Comparison of ENCODE assay signal across 18 cellular contexts in genomic region chr1:247337961-247338360, GRCh38. TPM values are rescaled to one million over a fixed set of nuclear protein-coding genes. Genes with fewer than 3 reads are reported as not detected.
DNase-seq lines count a peak whose midpoint lies in the region; ATAC-seq, FAIRE-seq and TF ChIP-seq lines count a peak whose summit lies in the region.
"Had no signal": no experiment of that assay in that cellular context is flagged by ENCODE, and none has a peak within 500 bp of the region (broad histone marks: within the 10 kb centered on the region; RNA-seq: fewer than 3 reads in every experiment).

No MANE protein-coding gene starts in this region.

- H4K91ac ChIP-seq in H1 (replicated peaks; ENCODE audit: insufficient read length, low read length): no peak overlapping the region

- H3F3A ChIP-seq in PC-3 (ENCODE audit: low read length, unreplicated experiment): no peaks in the 10 kb centered on the region

- WGBS in H1 (ENCODE audit: extremely low coverage in 1 of 2, insufficient coverage in 1 of 2, insufficient read length in 1 of 2, insufficient replicate concordance in 2 of 2, low coverage in 1 of 2, low lambda C conversion rate in 2 of 2, missing lambda C conversion rate in 1 of 2), 2 experiments: 93% methylated on average over 11 of the region's 11 CpGs; no CpG with 5 or more reads in 1 of the 2 experiments

- H4K20me1 ChIP-seq in BLaER1 treated with 17β-estradiol and CSF1 and Interleukin-3, amounts not matched to agents 10 nM and 100 nM: peaks cover 0 to 58% (median 21%) of the 10 kb centered on the region in 11 experiments; a peak in 12 of 22 replicates
- H4K20me1 ChIP-seq in PC-3 (ENCODE audit: low read length) (no peaks in the 10 kb centered on the region), H1 (replicated peaks in 1 of 2; ENCODE audit: control insufficient read depth in 1 of 2, insufficient read depth in 2 of 2, low read length in 2 of 2) (peaks cover 19 to 46% of the 10 kb centered on the region in 2 experiments)

- TF ChIP-seq RAD21 in H1 (IDR thresholded peaks at IDR 0.05 in 1 of 2, conservative IDR thresholded peaks at IDR 0.05 in 1 of 2; ENCODE audit: low read depth in 2 of 2, low read length in 2 of 2): no peak

- no peaks in the 10 kb centered on the region for H3K23me2 ChIP-seq in H1 (ENCODE audit: low read depth, low read length)

- no peak overlapping the region for H3K23ac ChIP-seq in H1 (ENCODE audit: insufficient read length)

- CTCF ChIA-PET in PC-3 (lab: Charles Lee): no interaction called here
- CTCF ChIA-PET in H1 (lab: Charles Lee; ENCODE audit: partially characterized antibody): no interaction called here

- ATAC-seq in PC-3 (no peak), HG02870 (IDR thresholded peaks at IDR 0.05; ENCODE audit: unreplicated experiment) (no peak)
- ATAC-seq: GM12878 had no signal

- FAIRE-seq in H1 (lab: Jason Lieb, UNC) (no peak), kidney (lab: Jason Lieb, UNC) (no peak)
- FAIRE-seq: GM12878 had no signal

- H3K9me2 ChIP-seq in PC-3 (replicated peaks; ENCODE audit: low read length): no peaks in the 10 kb centered on the region

- DNase-seq in PC-3: no peak
- no peak for DNase-seq in H1 (ENCODE audit: low read depth in 1 of 2, low spot score in 2 of 2)
- no peak for DNase-seq in neural crest cell (ENCODE audit: low read depth, low spot score)
- DNase-seq in NCI-H1048 (lab: John Stamatoyannopoulos, UW): no peak
- DNase-seq in AG08396 (ENCODE audit: low spot score): no peak
- no peak for DNase-seq in kidney
- DNase-seq: ACHN; CD4-positive, alpha-beta memory T cell; DND-41; GDM1; NCI-H2081; NCI-H510A treated with DMSO at 0.1 percent for 48 hours had no signal

- H2BK12ac ChIP-seq in H1 (ENCODE audit: low read depth, low read length): no peak overlapping the region

- peaks cover 31% of the 10 kb centered on the region for H3K36me3 Mint-ChIP-seq in neural crest cell (ENCODE audit: low read depth)
- H3K36me3 Mint-ChIP-seq: CD4-positive, alpha-beta memory T cell had no signal

- H3K79me1 ChIP-seq in H1 (ENCODE audit: low read depth, low read length): peaks cover 17% of the 10 kb centered on the region; the same call in 1 of the 2 replicates

- H3K4me3 ChIP-seq in BLaER1 treated with 17β-estradiol and CSF1 and Interleukin-3, amounts not matched to agents 10 nM and 100 nM: no peak overlapping the region
- H3K4me3 ChIP-seq in PC-3 (ENCODE audit: low read length) (no peak overlapping the region), H1 (ENCODE audit: extremely low read depth in 1 of 4, insufficient read depth in 2 of 4, low read depth in 3 of 4, low read length in 4 of 4) (no peak overlapping the region), kidney (ENCODE audit: low read length in 2 of 2) (no peak overlapping the region)
- H3K4me3 ChIP-seq: GM12878, GM23248, K562 had no signal

- peaks cover 23 to 54% (median 30%) of the 10 kb centered on the region in 11 experiments for H3K36me3 ChIP-seq in BLaER1 treated with 17β-estradiol and CSF1 and Interleukin-3, amounts not matched to agents 10 nM and 100 nM
- peaks cover 15% of the 10 kb centered on the region; the same call in 1 of the 2 replicates for H3K36me3 ChIP-seq in PC-3 (ENCODE audit: low read depth, low read length)
- peaks cover 4 to 13% (median 7%) of the 10 kb centered on the region in 4 experiments; a peak in 7 of 8 replicates for H3K36me3 ChIP-seq in H1 (ENCODE audit: control insufficient read depth in 2 of 4, insufficient read depth in 4 of 4, low read length in 3 of 4)
- H3K36me3 ChIP-seq in kidney (ENCODE audit: control insufficient read depth in 1 of 2, insufficient read depth in 2 of 2, low read length in 2 of 2): peaks cover 0 to 2% of the 10 kb centered on the region in 2 donors

- no peak overlapping the region for H3K56ac ChIP-seq in H1 (replicated peaks; ENCODE audit: insufficient read length, low read depth, low read length)

- no peak overlapping the region for H2BK120ac ChIP-seq in H1 (replicated peaks; ENCODE audit: low read depth, low read length)

- H3K18ac ChIP-seq in H1 (ENCODE audit: extremely low read depth, low read length): no peak overlapping the region

- no peaks in the 10 kb centered on the region for H3K9me3 ChIP-seq in BLaER1 treated with 17β-estradiol and CSF1 and Interleukin-3, amounts not matched to agents 10 nM and 100 nM (replicated peaks in 1 of 11)
- H3K9me3 ChIP-seq in PC-3 (ENCODE audit: low read length): no peaks in the 10 kb centered on the region
- H3K9me3 ChIP-seq in H1 (ENCODE audit: insufficient read depth in 2 of 2, low read depth in 1 of 2, low read length in 1 of 2): no peaks in the 10 kb centered on the region
- H3K9me3 ChIP-seq in kidney (ENCODE audit: control insufficient read depth in 1 of 2, low read length in 2 of 2): no peaks in the 10 kb centered on the region

- H3K27ac Mint-ChIP-seq in neural crest cell (ENCODE audit: unreplicated experiment): peak overlapping the region; percentile 69
- H3K27ac Mint-ChIP-seq: B cell; CD4-positive, alpha-beta memory T cell had no signal

- no peak overlapping the region for H2AK5ac ChIP-seq in H1 (ENCODE audit: low read depth, low read length)

- intact Hi-C loops in PC-3 (cut with micrococcal nuclease): no loop called here
- intact Hi-C loops in kidney (cut with DNase I): no loop called here

- no peaks in the 10 kb centered on the region for H3K27me3 Mint-ChIP-seq in neural crest cell (ENCODE audit: low read depth)
- H3K27me3 Mint-ChIP-seq: B cell; CD4-positive, alpha-beta memory T cell had no signal

- H2AFZ ChIP-seq in PC-3 (ENCODE audit: low read length): no peak overlapping the region
- H2AFZ ChIP-seq in H1 (ENCODE audit: low read length): no peak overlapping the region
- H2AFZ ChIP-seq: GM23248 had no signal

- peaks cover 41 to 58% (median 51%) of the 10 kb centered on the region in 10 experiments for H3K4me1 ChIP-seq in BLaER1 treated with 17β-estradiol and CSF1 and Interleukin-3, amounts not matched to agents 10 nM and 100 nM
- peaks cover 64% of the 10 kb centered on the region for H3K4me1 ChIP-seq in PC-3 (ENCODE audit: insufficient read depth, low read length)
- peaks cover 15 to 38% (median 23%) of the 10 kb centered on the region in 4 experiments for H3K4me1 ChIP-seq in H1 (replicated peaks in 1 of 4; ENCODE audit: control insufficient read depth in 3 of 4, insufficient read depth in 4 of 4, low read length in 3 of 4)
- H3K4me1 ChIP-seq in kidney (ENCODE audit: control insufficient read depth in 1 of 2, insufficient read depth in 1 of 2, low read depth in 1 of 2, low read length in 2 of 2): no peaks in the 10 kb centered on the region

- H3K4me2 ChIP-seq in BLaER1 treated with 17β-estradiol and CSF1 and Interleukin-3, amounts not matched to agents 10 nM and 100 nM: peak overlapping the region in 8 of 11 experiments; percentile 4 to 47 (median 23); a peak in 9 of 22 replicates
- H3K4me2 ChIP-seq in PC-3 (ENCODE audit: low read length) (peak overlapping the region; percentile 34; the same call in 1 of the 2 replicates), H1 (ENCODE audit: insufficient read depth in 1 of 2, low read depth in 2 of 2, low read length in 2 of 2) (no peak overlapping the region)

- no peak overlapping the region for H3K9ac ChIP-seq in BLaER1 treated with 17β-estradiol and CSF1 and Interleukin-3, amounts not matched to agents 10 nM and 100 nM
- H3K9ac ChIP-seq in PC-3 (ENCODE audit: low read length): no peak overlapping the region
- no peak overlapping the region for H3K9ac ChIP-seq in H1 (replicated peaks in 1 of 4; ENCODE audit: extremely low read depth in 1 of 4, low read depth in 3 of 4, low read length in 3 of 4)
- H3K9ac ChIP-seq in kidney (ENCODE audit: low read length in 2 of 2): no peak overlapping the region
- H3K9ac ChIP-seq: GM23248 had no signal

- no TSS peak for BruUV-seq in PC-3 (replicated peaks; lab: Mats Ljungman, UMichigan)

- H3K9me3 Mint-ChIP-seq in neural crest cell: no peaks in the 10 kb centered on the region
- H3K9me3 Mint-ChIP-seq: CD4-positive, alpha-beta memory T cell had no signal

- TF ChIP-seq CTCF in PC-3 (conservative IDR thresholded peaks at IDR 0.05; ENCODE audit: low read depth, low read length) (no peak), H1 (IDR thresholded peaks at IDR 0.05; ENCODE audit: control extremely low read depth in 1 of 3, insufficient read depth in 1 of 3, low read depth in 1 of 3, low read length in 3 of 3) (no peak), neural crest cell (conservative IDR thresholded peaks at IDR 0.05) (no peak), kidney (IDR thresholded peaks at IDR 0.05; ENCODE audit: borderline replicate concordance, extremely low read depth, insufficient read depth) (no peak)

- no peak overlapping the region for H3K4ac ChIP-seq in H1 (replicated peaks; ENCODE audit: insufficient read length, low read depth, low read length)

- no peak overlapping the region for H2BK15ac ChIP-seq in H1 (ENCODE audit: low read length)

- no peak for TF ChIP-seq POLR2A in H1 (IDR thresholded peaks at IDR 0.05; ENCODE audit: control extremely low read depth in 1 of 2, low read depth in 2 of 2, low read length in 2 of 2)

- H3K79me2 ChIP-seq in PC-3 (ENCODE audit: low read length) (peaks cover 72% of the 10 kb centered on the region), H1 (ENCODE audit: control insufficient read depth in 1 of 2, insufficient read depth in 2 of 2, low read length in 2 of 2) (peaks cover 7 to 68% of the 10 kb centered on the region in 2 experiments)

- TF ChIP-seq EP300 in H1 (IDR thresholded peaks at IDR 0.05; ENCODE audit: borderline replicate concordance in 1 of 2, low read depth in 2 of 2, low read length in 2 of 2): no peak

- H3K27ac ChIP-seq in BLaER1 treated with 17β-estradiol and CSF1 and Interleukin-3, amounts not matched to agents 10 nM and 100 nM: no peak overlapping the region
- H3K27ac ChIP-seq in PC-3 (ENCODE audit: low read length): no peak overlapping the region
- H3K27ac ChIP-seq in H1 (ENCODE audit: low read depth, low read length): peak overlapping the region; percentile 34; the same call in 1 of the 2 replicates
- no peak overlapping the region for H3K27ac ChIP-seq in kidney (ENCODE audit: low read depth in 2 of 2, low read length in 2 of 2)

- H4K5ac ChIP-seq in H1 (ENCODE audit: insufficient read length, low read depth, low read length): no peak overlapping the region

- H3K14ac ChIP-seq in H1 (ENCODE audit: insufficient read length): no peak overlapping the region

- no peak overlapping the region for H4K8ac ChIP-seq in H1 (ENCODE audit: extremely low read depth, insufficient read depth, low read length)

- no peaks in the 10 kb centered on the region for H3K27me3 ChIP-seq in BLaER1 treated with 17β-estradiol and CSF1 and Interleukin-3, amounts not matched to agents 10 nM and 100 nM
- no peaks in the 10 kb centered on the region for H3K27me3 ChIP-seq in PC-3 (ENCODE audit: low read length)
- H3K27me3 ChIP-seq in H1 (replicated peaks in 1 of 4; ENCODE audit: control insufficient read depth in 3 of 4, extremely low read depth in 1 of 4, insufficient read depth in 3 of 4, low read length in 3 of 4): no peaks in the 10 kb centered on the region

- POLR2A ChIA-PET in PC-3 (lab: Charles Lee; ENCODE audit: unreplicated experiment) (no interaction called here), H1 (lab: Charles Lee; ENCODE audit: partially characterized antibody) (no interaction called here)

- peak overlapping the region; percentile 32 for H3K4me3 Mint-ChIP-seq in neural crest cell
- H3K4me3 Mint-ChIP-seq: B cell; CD4-positive, alpha-beta memory T cell had no signal

- no peak overlapping the region; the same call in 1 of the 2 replicates for H2BK5ac ChIP-seq in H1 (ENCODE audit: low read depth, low read length)

- H3K4me1 Mint-ChIP-seq in neural crest cell: peaks cover 59% of the 10 kb centered on the region

- no peak overlapping the region for H2BK20ac ChIP-seq in H1 (ENCODE audit: low read length)

RNA-seq across cellular contexts. Expression of gene ZNF496, which starts 6.3 kb away (rescaled TPM):
- total RNA-seq in PC-3 (2014; rRNA removed): 79.4 and 103 TPM in 2 replicates
- total RNA-seq in H1 (2021; fragmentation: NEBNext Ultra II Directional; extraction: Animal tissue kit (Norgen Biotek cat#: 25700)): 64.2 and 71.4 TPM in 2 replicates
- polyA plus RNA-seq in H1 (2011; rRNA removed): 27.9 and 37.9 TPM in 2 replicates
- polyA plus RNA-seq in H1 (2011; cell fraction: cytosol; rRNA removed): 42.8 TPM
- 51.4 TPM for polyA plus RNA-seq in H1 (2011; cell fraction: nucleus; rRNA removed)
- polyA plus RNA-seq in H1 (2012, experiment 1 of 2): 31.0 to 41.1 TPM (median 37.4 TPM) in 4 replicates
- 31.9 TPM for polyA plus RNA-seq in H1 (2012, experiment 2 of 2)
- 25.3 TPM for polyA plus RNA-seq in H1 (2013, experiment 1 of 2)
- polyA plus RNA-seq in H1 (2013, experiment 2 of 2): 25.6 TPM
- polyA minus RNA-seq in H1 (2011; rRNA and poly(A)+ RNA removed): 67.6 and 73.6 TPM in 2 replicates
- 49.5 TPM for polyA minus RNA-seq in H1 (2011; cell fraction: cytosol; rRNA and poly(A)+ RNA removed)
- polyA minus RNA-seq in H1 (2011; cell fraction: nucleus; rRNA and poly(A)+ RNA removed): 46.4 TPM
- total RNA-seq in neural crest cell: 64.2 and 65.5 TPM in 2 replicates
- total RNA-seq in kidney: 27.0 TPM
- 6.3 TPM for polyA plus RNA-seq in kidney (ENCODE audit: insufficient read depth, low read depth, low replicate concordance)

Comparison
In these comparisons a context has a peak if more than half of its experiments do, and no peak if none do; other contexts are left out.
1. H3K4me2 ChIP-seq: peak in BLaER1 treated with 17β-estradiol and CSF1 and Interleukin-3, amounts not matched to agents 10 nM and 100 nM (8 of 11) and PC-3 (single experiment); none in H1 (0 of 2).